8 cellular contexts compared by ENCODE assay signal in the genomic region with DNA sequence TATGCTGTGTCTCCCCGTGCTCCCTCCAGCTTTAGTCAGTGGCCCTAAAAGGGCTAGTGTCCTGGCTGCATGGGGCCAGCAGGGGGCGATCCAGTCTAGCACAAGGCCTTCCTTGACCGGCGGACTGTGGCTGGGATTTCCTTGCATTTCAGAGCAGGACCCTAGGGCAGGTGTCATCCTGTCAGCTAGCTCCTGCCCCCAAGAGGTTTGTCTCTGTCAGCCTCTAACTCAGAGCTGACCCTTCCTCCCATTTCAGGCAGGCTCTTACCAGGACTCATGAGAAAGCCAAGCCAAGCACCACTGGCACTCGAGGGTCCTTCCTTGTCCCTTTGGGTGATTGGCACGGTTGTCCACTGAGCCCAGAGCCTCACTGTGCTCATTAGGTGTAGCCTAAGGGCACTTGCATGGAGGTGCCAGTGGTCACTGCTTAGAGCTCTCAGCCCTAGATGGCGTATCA.
DNase-seq lines count a peak whose midpoint lies in the region; ATAC-seq, FAIRE-seq and TF ChIP-seq lines count a peak whose summit lies in the region.

No MANE protein-coding gene starts in this region.

- no peaks in the 10 kb centered on the region for H3K27me3 ChIP-seq in CD8-positive, alpha-beta T cell (ENCODE audit: insufficient read depth, low read length)

- no peaks in the 10 kb centered on the region for H3K9me3 Mint-ChIP-seq in CD8-positive, alpha-beta T cell
- H3K9me3 Mint-ChIP-seq in activated naive CD4-positive, alpha-beta T cell treated with anti-CD3 and anti-CD28 coated beads, Interleukin-2, amount 10 ng/mL, durations not matched to agents 7 days and 5 days: no peaks in the 10 kb centered on the region
- no peaks in the 10 kb centered on the region for H3K9me3 Mint-ChIP-seq in stimulated activated naive CD8-positive, alpha-beta T cell treated with anti-CD3 and anti-CD28 coated beads, Interleukin-15, amount 100 ng/mL, for 72 hours

- intact Hi-C loops in CD8-positive, alpha-beta T cell (cut with DNase I, micrococcal nuclease): no loop called here
- intact Hi-C loops in kidney (cut with DNase I): no loop called here
- intact Hi-C loops in lower leg skin (cut with DNase I; ENCODE audit: low total_unique reads): no loop called here

- H3K9ac ChIP-seq in kidney (ENCODE audit: low read length in 2 of 2): no peak overlapping the region

- CTCF ChIA-PET in CD8-positive, alpha-beta T cell (lab: Charles Lee): interaction anchor here (0.7 to 1.8 kb wide), 3 partner anchors 9 to 28 kb away, joined by 3 to 5 read pairs (median 3); no protein-coding TSS in a partner anchor
- CTCF ChIA-PET in activated naive CD4-positive, alpha-beta T cell treated with anti-CD3 and anti-CD28 coated beads, Interleukin-2, amount 10 ng/mL, durations not matched to agents 7 days and 5 days (lab: Charles Lee): interaction anchor here (0.6 to 2.3 kb wide), 10 partner anchors 10 to 258 kb away, joined by 3 to 13 read pairs (median 4); no protein-coding TSS in a partner anchor

- no peak for FAIRE-seq in kidney (lab: Jason Lieb, UNC)

- POLR2A ChIA-PET in CD8-positive, alpha-beta T cell (lab: Charles Lee): no interaction called here

- H3K27ac Mint-ChIP-seq in CD8-positive, alpha-beta T cell: no peak overlapping the region
- H3K27ac Mint-ChIP-seq in activated naive CD4-positive, alpha-beta T cell treated with anti-CD3 and anti-CD28 coated beads, Interleukin-2, amount 10 ng/mL, durations not matched to agents 7 days and 5 days: no peak overlapping the region
- no peak overlapping the region for H3K27ac Mint-ChIP-seq in stimulated activated naive CD8-positive, alpha-beta T cell treated with anti-CD3 and anti-CD28 coated beads, Interleukin-15, amount 100 ng/mL, for 72 hours

- ATAC-seq in CD8-positive, alpha-beta T cell: no peak
- ATAC-seq in GM18873 (IDR thresholded peaks at IDR 0.05; ENCODE audit: low FRiP score, unreplicated experiment): peak; percentile 68
- ATAC-seq in HG02970 (IDR thresholded peaks at IDR 0.05; ENCODE audit: low FRiP score, unreplicated experiment): peak; percentile 71
- peak; percentile 71 for ATAC-seq in stimulated activated naive CD8-positive, alpha-beta T cell treated with anti-CD3 and anti-CD28 coated beads, Interleukin-15, amount 100 ng/mL, for 72 hours

- H3K36me3 ChIP-seq in CD8-positive, alpha-beta T cell (ENCODE audit: insufficient read depth, low read length): no peaks in the 10 kb centered on the region
- no peaks in the 10 kb centered on the region for H3K36me3 ChIP-seq in kidney (ENCODE audit: control insufficient read depth in 1 of 2, insufficient read depth in 2 of 2, low read length in 2 of 2)

- H3K4me3 ChIP-seq in CD8-positive, alpha-beta T cell (ENCODE audit: low read depth, low read length): no peak overlapping the region
- no peak overlapping the region for H3K4me3 ChIP-seq in kidney (ENCODE audit: low read length in 2 of 2)
- H3K4me3 ChIP-seq in lower leg skin (ENCODE audit: low read depth, poor library complexity, severe bottlenecking): no peak overlapping the region

- peaks cover 7% of the 10 kb centered on the region for H3K27me3 Mint-ChIP-seq in CD8-positive, alpha-beta T cell (ENCODE audit: low read depth)
- H3K27me3 Mint-ChIP-seq in activated naive CD4-positive, alpha-beta T cell treated with anti-CD3 and anti-CD28 coated beads, Interleukin-2, amount 10 ng/mL, durations not matched to agents 7 days and 5 days: no peaks in the 10 kb centered on the region
- peaks cover 13% of the 10 kb centered on the region for H3K27me3 Mint-ChIP-seq in stimulated activated naive CD8-positive, alpha-beta T cell treated with anti-CD3 and anti-CD28 coated beads, Interleukin-15, amount 100 ng/mL, for 72 hours

- H3K4me1 ChIP-seq in CD8-positive, alpha-beta T cell (ENCODE audit: insufficient read depth, low read length): no peaks in the 10 kb centered on the region
- no peaks in the 10 kb centered on the region for H3K4me1 ChIP-seq in kidney (ENCODE audit: control insufficient read depth in 1 of 2, insufficient read depth in 1 of 2, low read depth in 1 of 2, low read length in 2 of 2)

- no peaks in the 10 kb centered on the region for H3K36me3 Mint-ChIP-seq in CD8-positive, alpha-beta T cell
- H3K36me3 Mint-ChIP-seq in activated naive CD4-positive, alpha-beta T cell treated with anti-CD3 and anti-CD28 coated beads, Interleukin-2, amount 10 ng/mL, durations not matched to agents 7 days and 5 days: no peaks in the 10 kb centered on the region

- WGBS in lower leg skin, 2 donors: 38 to 41% methylated on average over 6 to 7 of the region's 7 CpGs

- no peak overlapping the region for H3K4me3 Mint-ChIP-seq in CD8-positive, alpha-beta T cell
- H3K4me3 Mint-ChIP-seq in activated naive CD4-positive, alpha-beta T cell treated with anti-CD3 and anti-CD28 coated beads, Interleukin-2, amount 10 ng/mL, durations not matched to agents 7 days and 5 days: no peak overlapping the region
- no peak overlapping the region for H3K4me3 Mint-ChIP-seq in stimulated activated naive CD8-positive, alpha-beta T cell treated with anti-CD3 and anti-CD28 coated beads, Interleukin-15, amount 100 ng/mL, for 72 hours

- peak in 4 of 7 experiments; percentile 10 to 24 (median 19) for DNase-seq in CD8-positive, alpha-beta T cell
- DNase-seq in NCI-H748 treated with DMSO at 0.1 percent for 48 hours (lab: John Stamatoyannopoulos, UW): peak; percentile 8
- peak; percentile 63 for DNase-seq in activated naive CD4-positive, alpha-beta T cell treated with anti-CD3 and anti-CD28 coated beads, Interleukin-2, amount 10 ng/mL, durations not matched to agents 7 days and 5 days
- DNase-seq in kidney: no peak
- DNase-seq in stimulated activated naive CD8-positive, alpha-beta T cell treated with anti-CD3 and anti-CD28 coated beads, Interleukin-15, amount 100 ng/mL, for 72 hours: peak; percentile 38 to 54
- DNase-seq in lower leg skin (ENCODE audit: low spot score in 2 of 2): no peak

- H3K4me1 Mint-ChIP-seq in CD8-positive, alpha-beta T cell (ENCODE audit: low read depth): no peaks in the 10 kb centered on the region
- H3K4me1 Mint-ChIP-seq in activated naive CD4-positive, alpha-beta T cell treated with anti-CD3 and anti-CD28 coated beads, Interleukin-2, amount 10 ng/mL, durations not matched to agents 7 days and 5 days: no peaks in the 10 kb centered on the region
- no peaks in the 10 kb centered on the region for H3K4me1 Mint-ChIP-seq in stimulated activated naive CD8-positive, alpha-beta T cell treated with anti-CD3 and anti-CD28 coated beads, Interleukin-15, amount 100 ng/mL, for 72 hours

- no peaks in the 10 kb centered on the region for H3K9me3 ChIP-seq in CD8-positive, alpha-beta T cell (ENCODE audit: low read length)
- H3K9me3 ChIP-seq in kidney (ENCODE audit: control insufficient read depth in 1 of 2, low read length in 2 of 2): no peaks in the 10 kb centered on the region

- no peak for TF ChIP-seq POLR2A in lower leg skin (IDR thresholded peaks at IDR 0.05)

- peak; percentile 38 for TF ChIP-seq CTCF in CD8-positive, alpha-beta T cell (IDR thresholded peaks at IDR 0.05)
- TF ChIP-seq CTCF in kidney (IDR thresholded peaks at IDR 0.05; ENCODE audit: borderline replicate concordance, extremely low read depth, insufficient read depth) (peak; percentile 70), lower leg skin (IDR thresholded peaks at IDR 0.05) (no peak)

- H3K27ac ChIP-seq in CD8-positive, alpha-beta T cell (ENCODE audit: low read depth, low read length): no peak overlapping the region
- no peak overlapping the region for H3K27ac ChIP-seq in kidney (ENCODE audit: low read depth in 2 of 2, low read length in 2 of 2)

Comparison
In these comparisons a context has a peak if more than half of its experiments do, and no peak if none do; other contexts are left out.
1. DNase-seq: peak in CD8-positive, alpha-beta T cell (4 of 7), NCI-H748 treated with DMSO at 0.1 percent for 48 hours (single experiment), activated naive CD4-positive, alpha-beta T cell treated with anti-CD3 and anti-CD28 coated beads, Interleukin-2, amount 10 ng/mL, durations not matched to agents 7 days and 5 days (single experiment) and stimulated activated naive CD8-positive, alpha-beta T cell treated with anti-CD3 and anti-CD28 coated beads, Interleukin-15, amount 100 ng/mL, for 72 hours (2 of 2); none in kidney (single experiment) and lower leg skin (0 of 2).
2. CTCF ChIP-seq: peak in CD8-positive, alpha-beta T cell (single experiment) and kidney (single experiment); none in lower leg skin (0 of 3).